In genomic region chr6:105136433-105137350, GRCh38 we compare ENCODE assay signal across 7 cellular contexts. TPM values are rescaled to one million over a fixed set of nuclear protein-coding genes. Genes with fewer than 3 reads are reported as not detected.
A peak's percentile ranks its signal among the peaks of the same experiment; 100 is the strongest.
DNase-seq lines count a peak whose midpoint lies in the region; ATAC-seq, FAIRE-seq and TF ChIP-seq lines count a peak whose summit lies in the region.

No MANE protein-coding gene starts in this region.

- POLR2A ChIA-PET in WTC11 (lab: Charles Lee): no interaction called here
- POLR2A ChIA-PET in endothelial cell of umbilical vein (lab: Charles Lee): no interaction called here

- H2AK5ac ChIP-seq in mesenchymal stem cell (ENCODE audit: low read length, severe bottlenecking): no peak overlapping the region

- peak overlapping the region in 1 of 2 experiments; percentile 83 for H2BK12ac ChIP-seq in mesenchymal stem cell (ENCODE audit: low read length in 2 of 2)

- H4K20me1 ChIP-seq in endothelial cell of umbilical vein (replicated peaks; ENCODE audit: control insufficient read depth, extremely low read depth, insufficient read depth, low read length): no peaks in the 10 kb centered on the region

- H3K14ac ChIP-seq in mesenchymal stem cell (ENCODE audit: low read length in 2 of 2): peak overlapping the region in 1 of 2 experiments; percentile 95

- TF ChIP-seq EP300 in Ishikawa (IDR thresholded peaks at IDR 0.05; ENCODE audit: borderline replicate concordance): no peak

- peak overlapping the region; percentile 58 for H2BK120ac ChIP-seq in mesenchymal stem cell (ENCODE audit: low read depth, low read length)

- TF ChIP-seq CTCF in GM06990 (IDR thresholded peaks at IDR 0.05; ENCODE audit: insufficient read depth, low read length, poor library complexity, severe bottlenecking) (no peak), WTC11 (IDR thresholded peaks at IDR 0.05) (no peak), endothelial cell of umbilical vein (IDR thresholded peaks at IDR 0.05; ENCODE audit: extremely low read depth in 1 of 2, insufficient read depth in 1 of 2, low read depth in 1 of 2, low read length in 2 of 2) (peak in 1 of 2 donors; percentile 38)

- no peak for FAIRE-seq in endothelial cell of umbilical vein (lab: Jason Lieb, UNC)

- H3K27ac ChIP-seq in endothelial cell of umbilical vein (ENCODE audit: insufficient read depth, low read depth, low read length) (peak overlapping the region; percentile 38), mesenchymal stem cell (ENCODE audit: low read length, poor library complexity, severe bottlenecking) (no peak overlapping the region), subcutaneous abdominal adipose tissue (ENCODE audit: low read depth, low read length) (peak overlapping the region; percentile 20)

- dilution Hi-C loops in endothelial cell of umbilical vein (cut with MboI; ENCODE audit: extremely low pct_ligation_motif_present, low sequenced_read_pairs): no loop called here

- H3K27ac Mint-ChIP-seq in WTC11: no peak overlapping the region

- H3K18ac ChIP-seq in mesenchymal stem cell (ENCODE audit: low read depth in 1 of 2, low read length in 2 of 2): peak overlapping the region; percentile 82 to 92

- H3K79me2 ChIP-seq in endothelial cell of umbilical vein (ENCODE audit: control insufficient read depth, insufficient read depth, low read length): no peaks in the 10 kb centered on the region

- ATAC-seq in GM21529 (IDR thresholded peaks at IDR 0.05; ENCODE audit: unreplicated experiment) (peak; percentile 59), WTC11 (peak; percentile 78)

- peaks cover 65% of the 10 kb centered on the region for H3K27me3 Mint-ChIP-seq in WTC11 (ENCODE audit: low read depth)

- H3K4me3 ChIP-seq in GM06990 (replicated peaks; ENCODE audit: low read depth, low read length) (peak overlapping the region; percentile 33), endothelial cell of umbilical vein (replicated peaks in 1 of 3; ENCODE audit: insufficient read depth in 1 of 3, low read depth in 1 of 3, low read length in 3 of 3) (peak overlapping the region; percentile 53 to 96 (median 76)), mesenchymal stem cell (ENCODE audit: insufficient read depth in 1 of 2, low read depth in 1 of 2, low read length in 2 of 2) (peak overlapping the region; percentile 82 to 86), subcutaneous abdominal adipose tissue (ENCODE audit: low read depth in 1 of 5, low read length in 5 of 5) (peak overlapping the region; percentile 82 to 93 (median 85))

- no TSS peak for BruUV-seq in endothelial cell of umbilical vein (replicated peaks; lab: Mats Ljungman, UMichigan)

- H3K27me3 ChIP-seq in GM06990 (replicated peaks; ENCODE audit: control insufficient read depth, insufficient read depth, low read length) (no peaks in the 10 kb centered on the region; the same call in 1 of the 2 replicates), endothelial cell of umbilical vein (ENCODE audit: control insufficient read depth in 2 of 2, insufficient read depth in 2 of 2, low read length in 2 of 2) (no peaks in the 10 kb centered on the region), mesenchymal stem cell (ENCODE audit: control insufficient read depth in 1 of 2, insufficient read depth in 1 of 2, low read length in 2 of 2) (no peaks in the 10 kb centered on the region), subcutaneous abdominal adipose tissue (ENCODE audit: control insufficient read depth in 5 of 5, insufficient read depth in 4 of 5, low read length in 5 of 5) (no peaks in the 10 kb centered on the region)

- no peaks in the 10 kb centered on the region for H3K36me3 Mint-ChIP-seq in WTC11

- peak overlapping the region; percentile 64 to 78 for H3K4ac ChIP-seq in mesenchymal stem cell (ENCODE audit: low read depth in 1 of 2, low read length in 2 of 2)

- H2BK5ac ChIP-seq in mesenchymal stem cell (ENCODE audit: low read depth, low read length, poor library complexity, severe bottlenecking): no peak overlapping the region

- H3K4me3 Mint-ChIP-seq in WTC11: peak overlapping the region; percentile 76

- H3K4me2 ChIP-seq in endothelial cell of umbilical vein (ENCODE audit: insufficient read depth, low read length) (peak overlapping the region; percentile 93), mesenchymal stem cell (ENCODE audit: low read length, poor library complexity, severe bottlenecking) (peak overlapping the region; percentile 97)

- H2BK15ac ChIP-seq in mesenchymal stem cell (ENCODE audit: low read depth, poor library complexity, severe bottlenecking): peak overlapping the region; percentile 98

- H2AFZ ChIP-seq in endothelial cell of umbilical vein (ENCODE audit: low read depth, low read length): peak overlapping the region; percentile 100
- peak overlapping the region; percentile 87 for H2AFZ ChIP-seq in mesenchymal stem cell (ENCODE audit: low read depth, low read length)

- CTCF ChIA-PET in WTC11 (lab: Charles Lee) (interaction anchor here (0.9 to 1.5 kb wide), 4 partner anchors 24 to 227 kb away, joined by 5 to 7 read pairs (median 6); no protein-coding TSS in a partner anchor), endothelial cell of umbilical vein (lab: Charles Lee) (interaction anchor here (0.6 to 1.9 kb wide), 18 partner anchors 9 to 295 kb away, joined by 3 to 29 read pairs (median 3); partner anchors contain the start of gene PREP)

- DNase-seq in GM06990 (ENCODE audit: extremely low read depth, insufficient read length) (peak; percentile 31), WTC11 (ENCODE audit: low spot score) (peak; percentile 70), endothelial cell of umbilical vein (ENCODE audit: low read depth, low spot score) (peak; percentile 55), mesenchymal stem cell (peak; percentile 77)

- H3K4me1 ChIP-seq in endothelial cell of umbilical vein (ENCODE audit: control insufficient read depth, extremely low read depth, insufficient read depth, low read length): peaks cover 11% of the 10 kb centered on the region
- H3K4me1 ChIP-seq in mesenchymal stem cell (ENCODE audit: control insufficient read depth, insufficient read depth, low read depth, low read length): peaks cover 8% of the 10 kb centered on the region
- peaks cover 0 to 16% (median 13%) of the 10 kb centered on the region in 5 donors for H3K4me1 ChIP-seq in subcutaneous abdominal adipose tissue (ENCODE audit: control insufficient read depth in 5 of 5, insufficient read depth in 5 of 5, low read length in 5 of 5)

- WGBS in mesenchymal stem cell: 1% methylated on average over 95 of the region's 122 CpGs

- intact Hi-C loops in endothelial cell of umbilical vein (cut with micrococcal nuclease): loop anchor here (1.0 to 5.0 kb wide), 3 partner anchors 42 to 267 kb away; partner anchors contain the start of gene PREP

- H3K9me3 ChIP-seq in endothelial cell of umbilical vein (replicated peaks; ENCODE audit: control insufficient read depth, insufficient read depth, low read length) (no peaks in the 10 kb centered on the region), mesenchymal stem cell (ENCODE audit: control insufficient read depth, low read length) (no peaks in the 10 kb centered on the region), subcutaneous abdominal adipose tissue (ENCODE audit: control insufficient read depth in 5 of 5, low read length in 5 of 5) (no peaks in the 10 kb centered on the region)

- H3K9me1 ChIP-seq in endothelial cell of umbilical vein (replicated peaks; ENCODE audit: control insufficient read depth, extremely low read depth, insufficient read depth, low read length): no peaks in the 10 kb centered on the region

- TF ChIP-seq RAD21 in Ishikawa (IDR thresholded peaks at IDR 0.05; ENCODE audit: low read depth): no peak

- no peaks in the 10 kb centered on the region for H3K9me3 Mint-ChIP-seq in WTC11

- H3K23ac ChIP-seq in mesenchymal stem cell (ENCODE audit: low read length in 2 of 2): peak overlapping the region; percentile 34 to 72

- H4K8ac ChIP-seq in mesenchymal stem cell (ENCODE audit: low read length): peak overlapping the region; percentile 62

- TF ChIP-seq POLR2A in endothelial cell of umbilical vein (IDR thresholded peaks at IDR 0.05; ENCODE audit: low read depth, low read length): no peak

- H3K9ac ChIP-seq in endothelial cell of umbilical vein (replicated peaks; ENCODE audit: extremely low read depth, insufficient read depth, low read length) (peak overlapping the region; percentile 68), mesenchymal stem cell (ENCODE audit: low read length) (peak overlapping the region; percentile 80), subcutaneous abdominal adipose tissue (ENCODE audit: low read length in 5 of 5) (peak overlapping the region in 4 of 5 donors; percentile 46 to 81 (median 74))

- H3K79me1 ChIP-seq in mesenchymal stem cell (replicated peaks; ENCODE audit: low read length, poor library complexity, severe bottlenecking): peaks cover 1% of the 10 kb centered on the region

- H4K91ac ChIP-seq in mesenchymal stem cell (ENCODE audit: low read length): peak overlapping the region; percentile 37

- no peaks in the 10 kb centered on the region for H3K36me3 ChIP-seq in GM06990 (ENCODE audit: control insufficient read depth, insufficient read depth, low read length)
- no peaks in the 10 kb centered on the region for H3K36me3 ChIP-seq in endothelial cell of umbilical vein (ENCODE audit: control insufficient read depth in 2 of 2, extremely low read depth in 1 of 2, insufficient read depth in 2 of 2, low read length in 2 of 2)
- no peaks in the 10 kb centered on the region for H3K36me3 ChIP-seq in mesenchymal stem cell (ENCODE audit: control insufficient read depth in 1 of 2, insufficient read depth in 2 of 2, low read depth in 1 of 2, low read length in 2 of 2)
- no peaks in the 10 kb centered on the region for H3K36me3 ChIP-seq in subcutaneous abdominal adipose tissue (ENCODE audit: control insufficient read depth in 5 of 5, insufficient read depth in 5 of 5, low read length in 5 of 5)

- peaks cover 10% of the 10 kb centered on the region for H3K4me1 Mint-ChIP-seq in WTC11

TF ChIP-seq in Ishikawa, 13 proteins besides CTCF, POLR2A, EP300 and RAD21 (continues in another document):
- no peak for TF ChIP-seq CEBPB (IDR thresholded peaks at IDR 0.05)

TF ChIP-seq in WTC11, 78 proteins besides CTCF, POLR2A, EP300 and RAD21 (continues in another document):
- TF ChIP-seq ZNF121 (CRISPR knock-in tag; IDR thresholded peaks at IDR 0.05): no peak

TF ChIP-seq in endothelial cell of umbilical vein, 7 proteins besides CTCF, POLR2A, EP300 and RAD21:
- TF ChIP-seq MYC (IDR thresholded peaks at IDR 0.05; ENCODE audit: low read depth, low read length): no peak
- peak; percentile 31 for TF ChIP-seq POLR2AphosphoS5 (IDR thresholded peaks at IDR 0.05; ENCODE audit: insufficient read depth, low read depth, low read length)

RNA-seq across cellular contexts. Expression of gene POPDC3, which starts 43.1 kb away (rescaled TPM):
- total RNA-seq in WTC11 (2021) (1.7 to 2.8 TPM (median 2.7 TPM) in 3 replicates), endothelial cell of umbilical vein (1.7 and 3.1 TPM in 2 replicates)
- 1.6 TPM in 2 replicates for polyA plus RNA-seq in endothelial cell of umbilical vein
- 0.92 and 1.3 TPM in 2 replicates for polyA plus RNA-seq in endothelial cell of umbilical vein (2011; cell fraction: cytosol; rRNA removed)
- polyA plus RNA-seq in endothelial cell of umbilical vein (2011; cell fraction: nucleus; rRNA removed): 1.1 and 2.0 TPM in 2 replicates
- polyA plus RNA-seq in endothelial cell of umbilical vein (2012): 4.0 and 4.1 TPM in 2 replicates
- 0.38 TPM in 1 of 2 replicates, not detected in the other for polyA minus RNA-seq in endothelial cell of umbilical vein
- 0.82 TPM for polyA minus RNA-seq in endothelial cell of umbilical vein (2011; cell fraction: cytosol; rRNA and poly(A)+ RNA removed)
- polyA minus RNA-seq in endothelial cell of umbilical vein (2011; cell fraction: nucleus; rRNA and poly(A)+ RNA removed): not detected in 2 replicates
- polyA plus RNA-seq in mesenchymal stem cell (2013, experiment 1 of 2): 15.1 TPM
- 15.4 TPM for polyA plus RNA-seq in mesenchymal stem cell (2013, experiment 2 of 2)

Comparison
In these comparisons a context has a peak if more than half of its experiments do, and no peak if none do; other contexts are left out.
1. H3K4me3 ChIP-seq: peak in every context shown above with its lines; median percentile 85 in subcutaneous abdominal adipose tissue; 84 in mesenchymal stem cell; 76 in endothelial cell of umbilical vein; 33 in GM06990.